32 cellular contexts compared by ENCODE assay signal in the genomic region with DNA sequence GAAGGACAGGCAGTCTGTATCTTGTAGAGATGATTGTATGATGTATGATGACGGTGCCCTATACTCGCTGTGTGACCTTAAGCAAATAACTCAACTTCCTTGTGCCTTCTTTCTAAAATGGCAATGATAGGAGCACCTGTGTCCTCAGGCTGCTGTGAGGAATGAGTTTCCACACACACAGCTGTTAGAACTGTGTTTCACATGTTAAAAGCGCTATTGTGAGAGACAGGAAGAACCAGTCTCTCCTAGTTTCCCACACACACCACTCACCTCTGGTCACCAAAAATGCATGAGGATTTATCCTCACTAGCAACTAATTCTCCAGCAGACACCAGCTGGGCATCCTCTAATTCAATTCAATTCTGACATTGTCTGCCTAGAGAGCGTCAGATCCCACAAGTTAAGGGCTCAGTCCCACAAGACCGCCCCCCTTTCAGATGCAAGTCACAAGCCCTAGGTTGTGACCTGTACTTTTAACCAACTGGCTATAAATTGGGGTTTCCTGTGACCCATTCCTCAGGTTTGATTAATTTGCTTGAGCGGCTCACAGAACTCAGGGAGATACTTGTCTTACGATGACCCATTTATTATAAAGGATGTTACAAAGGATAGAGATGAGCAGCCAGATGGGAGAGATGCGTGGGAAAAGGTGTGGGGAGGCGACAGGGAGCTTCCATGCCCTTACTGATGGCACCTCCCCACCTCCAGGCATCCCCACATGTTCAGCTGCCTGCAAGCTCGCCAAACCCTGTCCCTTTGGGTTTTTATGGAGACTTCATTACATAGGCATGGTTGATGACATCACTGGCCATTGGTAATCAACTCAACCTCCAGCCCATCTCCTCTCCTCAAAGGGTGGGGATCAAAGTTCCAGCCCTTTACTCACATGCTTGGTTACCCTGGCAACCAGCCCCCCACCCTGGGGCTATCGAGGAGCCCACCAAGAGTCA. TPM values are rescaled to one million over a fixed set of nuclear protein-coding genes. Genes with fewer than 3 reads are reported as not detected.
A peak's percentile ranks its signal among the peaks of the same experiment; 100 is the strongest.
DNase-seq lines count a peak whose midpoint lies in the region; ATAC-seq and TF ChIP-seq lines count a peak whose summit lies in the region.
"Had no signal": no experiment of that assay in that cellular context is flagged by ENCODE, and none has a peak within 500 bp of the region (broad histone marks: within the 10 kb centered on the region; RNA-seq: fewer than 3 reads in every experiment).

No MANE protein-coding gene starts in this region.

- no TSS peak for BruUV-seq in Caco-2 (replicated peaks; lab: Mats Ljungman, UMichigan)

- H3K9ac ChIP-seq in endodermal cell (ENCODE audit: extremely low read depth, low read length, poor library complexity, severe bottlenecking) (no peak overlapping the region), parathyroid adenoma (no peak overlapping the region), GM23248 (no peak overlapping the region)

- peaks cover 52% of the 10 kb centered on the region for H3K4me1 Mint-ChIP-seq in Caco-2 (ENCODE audit: low read depth, unreplicated experiment)
- H3K4me1 Mint-ChIP-seq in endodermal cell, result peaks cover 18% of the 10 kb centered on the region
- peaks cover 4% of the 10 kb centered on the region for H3K4me1 Mint-ChIP-seq in T-helper 17 cell
- H3K4me1 Mint-ChIP-seq: naive B cell; stimulated activated memory B cell treated with anti-CD40 and anti-IgM and Interleukin-4, amounts not matched to agents 10 μg/mL and 1 μg/mL and 100 μg/mL, for 72 hours had no signal

- H2AFZ ChIP-seq in parathyroid adenoma, result no peak overlapping the region
- H2AFZ ChIP-seq in GM23248, result no peak overlapping the region

- no peak overlapping the region for H3K27ac ChIP-seq in endodermal cell (ENCODE audit: low read depth, low read length)
- peak overlapping the region; percentile 85 for H3K27ac ChIP-seq in parathyroid adenoma
- H3K27ac ChIP-seq in GM23248, result no peak overlapping the region
- H3K27ac ChIP-seq in SJCRH30, result no peak overlapping the region
- H3K27ac ChIP-seq: A549, heart right ventricle, upper lobe of left lung had no signal

- H3K9me3 Mint-ChIP-seq in Caco-2 (ENCODE audit: unreplicated experiment) (peaks cover 11% of the 10 kb centered on the region), endodermal cell (no peaks in the 10 kb centered on the region)
- H3K9me3 Mint-ChIP-seq: activated B cell treated with CpG ODN at 0.5 μM for 24 hours; activated CD4-positive, alpha-beta T cell treated with anti-CD3 and anti-CD28 coated beads, Interleukin-2, amount 10 ng/mL, durations not matched to agents 7 days and 5 days; activated naive CD8-positive, alpha-beta T cell treated with anti-CD3 and anti-CD28 coated beads, Interleukin-2, amount 10 ng/mL, durations not matched to agents 7 days and 5 days; activated T-cell treated with anti-CD3 and anti-CD28 coated beads, Interleukin-2, amount 50 U/mL, for 24 hours; HFFc6; IgD-negative memory B cell; stimulated activated memory B cell treated with anti-CD40 and anti-IgM and Interleukin-4, amounts not matched to agents 10 μg/mL and 1 μg/mL and 100 μg/mL, for 72 hours had no signal

- peaks cover 14% of the 10 kb centered on the region; the same call in 1 of the 2 replicates for H3F3A ChIP-seq in GM23248 (ENCODE audit: insufficient read depth)

- intact Hi-C loops in Caco-2 (cut with micrococcal nuclease; ENCODE audit: unreplicated experiment), result no loop called here

- DNase-seq in Caco-2, result no peak
- peak; percentile 6 for DNase-seq in NCI-H69 (lab: John Stamatoyannopoulos, UW)
- no peak for DNase-seq in endodermal cell
- DNase-seq in T-helper 17 cell, result no peak
- no peak for DNase-seq in NCI-H1417 treated with DMSO at 0.1 percent for 48 hours (lab: John Stamatoyannopoulos, UW)
- no peak for DNase-seq in GM23248
- DNase-seq in SJCRH30, result no peak
- DNase-seq: activated B cell treated with CpG ODN at 0.5 μM for 24 hours; activated CD4-positive, alpha-beta T cell treated with anti-CD3 and anti-CD28 coated beads, Interleukin-2, amount 10 ng/mL, durations not matched to agents 7 days and 5 days; activated gamma-delta T cell; activated naive CD8-positive, alpha-beta T cell treated with anti-CD3 and anti-CD28 coated beads, Interleukin-2, amount 10 ng/mL, durations not matched to agents 7 days and 5 days; activated T-cell treated with anti-CD3 and anti-CD28 coated beads, Interleukin-2, amount 50 U/mL, for 24 hours; aorta; cortex of kidney; DND-41; heart right ventricle; HFFc6; kidney glomerular epithelial cell; midbrain; naive B cell; NCI-H1048; NCI-H1930; SHP77 treated with DMSO at 0.1 percent for 48 hours; stimulated activated CD4-positive, alpha-beta T cell treated with anti-CD3 and anti-CD28 coated beads, Interleukin-15, amount 100 ng/mL, for 24 hours; SW 1271; T1000; upper lobe of left lung had no signal

- 88 to 92% methylated on average over 11 of the region's 11 CpGs for WGBS in endodermal cell (ENCODE audit: insufficient coverage in 1 of 2, insufficient read length in 1 of 2), 2 experiments
- 93% methylated on average over 11 of the region's 11 CpGs for WGBS in GM23248 (ENCODE audit: low coverage in 1 of 2, low lambda C conversion rate in 2 of 2, missing lambda C conversion rate in 2 of 2), 2 experiments

- H3K27ac Mint-ChIP-seq in Caco-2 (ENCODE audit: unreplicated experiment), result peak overlapping the region; percentile 3
- peak overlapping the region; percentile 37 for H3K27ac Mint-ChIP-seq in endodermal cell
- no peak overlapping the region for H3K27ac Mint-ChIP-seq in T-helper 17 cell
- H3K27ac Mint-ChIP-seq: activated B cell treated with CpG ODN at 0.5 μM for 24 hours; activated CD4-positive, alpha-beta T cell treated with anti-CD3 and anti-CD28 coated beads, Interleukin-2, amount 10 ng/mL, durations not matched to agents 7 days and 5 days; activated naive CD8-positive, alpha-beta T cell treated with anti-CD3 and anti-CD28 coated beads, Interleukin-2, amount 10 ng/mL, durations not matched to agents 7 days and 5 days; activated T-cell treated with anti-CD3 and anti-CD28 coated beads, Interleukin-2, amount 50 U/mL, for 24 hours; HFFc6; IgD-negative memory B cell; stimulated activated memory B cell treated with anti-CD40 and anti-IgM and Interleukin-4, amounts not matched to agents 10 μg/mL and 1 μg/mL and 100 μg/mL, for 72 hours had no signal

- in situ Hi-C loops in GM23248 (cut with MboI), result no loop called here

- TF ChIP-seq CTCF in Caco-2 (IDR thresholded peaks at IDR 0.05; ENCODE audit: insufficient read depth in 1 of 2, low read depth in 1 of 2, low read length in 1 of 2, severe bottlenecking in 1 of 2, unreplicated experiment in 1 of 2) (no peak), endodermal cell (conservative IDR thresholded peaks at IDR 0.05) (no peak), parathyroid adenoma (IDR thresholded peaks at IDR 0.05) (no peak)

- H3K27me3 Mint-ChIP-seq in Caco-2 (ENCODE audit: insufficient read depth, unreplicated experiment) (no peaks in the 10 kb centered on the region), endodermal cell (ENCODE audit: insufficient read depth) (peaks cover 5% of the 10 kb centered on the region), T-helper 17 cell (no peaks in the 10 kb centered on the region)
- H3K27me3 Mint-ChIP-seq: activated CD4-positive, alpha-beta T cell treated with anti-CD3 and anti-CD28 coated beads, Interleukin-2, amount 10 ng/mL, durations not matched to agents 7 days and 5 days; activated naive CD8-positive, alpha-beta T cell treated with anti-CD3 and anti-CD28 coated beads, Interleukin-2, amount 10 ng/mL, durations not matched to agents 7 days and 5 days; activated T-cell treated with anti-CD3 and anti-CD28 coated beads, Interleukin-2, amount 50 U/mL, for 24 hours; IgD-negative memory B cell; stimulated activated memory B cell treated with anti-CD40 and anti-IgM and Interleukin-4, amounts not matched to agents 10 μg/mL and 1 μg/mL and 100 μg/mL, for 72 hours had no signal

- no peaks in the 10 kb centered on the region for H4K20me1 ChIP-seq in GM23248 (ENCODE audit: insufficient read depth)

- H3K4me2 ChIP-seq in parathyroid adenoma (ENCODE audit: low read length), result no peak overlapping the region
- no peak overlapping the region for H3K4me2 ChIP-seq in GM23248 (ENCODE audit: unreplicated experiment)
- H3K4me2 ChIP-seq: A549 had no signal

- POLR2A ChIA-PET in Caco-2 (lab: Charles Lee), result no interaction called here

- no peaks in the 10 kb centered on the region for H3K9me2 ChIP-seq in GM23248 (ENCODE audit: insufficient read depth)

- peaks cover 10% of the 10 kb centered on the region for H3K36me3 Mint-ChIP-seq in Caco-2 (ENCODE audit: insufficient read depth, unreplicated experiment)
- no peaks in the 10 kb centered on the region for H3K36me3 Mint-ChIP-seq in endodermal cell (ENCODE audit: low read depth)
- peaks cover 10% of the 10 kb centered on the region for H3K36me3 Mint-ChIP-seq in T-helper 17 cell (ENCODE audit: low read depth)
- H3K36me3 Mint-ChIP-seq: IgD-negative memory B cell had no signal

- H3K4me3 ChIP-seq in Caco-2 (ENCODE audit: low read depth, low read length) (no peak overlapping the region), endodermal cell (ENCODE audit: low read length) (no peak overlapping the region), parathyroid adenoma (ENCODE audit: low read depth, low read length) (no peak overlapping the region), GM23248 (no peak overlapping the region), SJCRH30 (no peak overlapping the region)
- H3K4me3 ChIP-seq: A549, heart right ventricle, upper lobe of left lung had no signal

- no peak overlapping the region for H3K4me3 Mint-ChIP-seq in Caco-2 (ENCODE audit: unreplicated experiment)
- no peak overlapping the region for H3K4me3 Mint-ChIP-seq in endodermal cell
- H3K4me3 Mint-ChIP-seq in T-helper 17 cell, result no peak overlapping the region
- H3K4me3 Mint-ChIP-seq: activated B cell treated with CpG ODN at 0.5 μM for 24 hours; activated CD4-positive, alpha-beta T cell treated with anti-CD3 and anti-CD28 coated beads, Interleukin-2, amount 10 ng/mL, durations not matched to agents 7 days and 5 days; activated naive CD8-positive, alpha-beta T cell treated with anti-CD3 and anti-CD28 coated beads, Interleukin-2, amount 10 ng/mL, durations not matched to agents 7 days and 5 days; activated T-cell treated with anti-CD3 and anti-CD28 coated beads, Interleukin-2, amount 50 U/mL, for 24 hours; HFFc6; IgD-negative memory B cell; naive B cell; stimulated activated memory B cell treated with anti-CD40 and anti-IgM and Interleukin-4, amounts not matched to agents 10 μg/mL and 1 μg/mL and 100 μg/mL, for 72 hours had no signal

- no peaks in the 10 kb centered on the region for H3K79me2 ChIP-seq in parathyroid adenoma
- no peaks in the 10 kb centered on the region for H3K79me2 ChIP-seq in GM23248 (ENCODE audit: insufficient read depth)

- peaks cover 84% of the 10 kb centered on the region for H3K4me1 ChIP-seq in Caco-2
- peaks cover 9% of the 10 kb centered on the region for H3K4me1 ChIP-seq in endodermal cell (ENCODE audit: control insufficient read depth, insufficient read depth, low read length)
- H3K4me1 ChIP-seq in parathyroid adenoma, result peaks cover 18% of the 10 kb centered on the region
- peaks cover 11% of the 10 kb centered on the region for H3K4me1 ChIP-seq in GM23248 (ENCODE audit: insufficient read depth)
- H3K4me1 ChIP-seq in SJCRH30, result peaks cover 15% of the 10 kb centered on the region

- no peak for ATAC-seq in T-helper 17 cell
- ATAC-seq: A549; heart right ventricle; Panc1; stimulated activated memory B cell treated with anti-CD40 and anti-IgM and Interleukin-4, amounts not matched to agents 10 μg/mL and 1 μg/mL and 100 μg/mL, for 72 hours had no signal

- H3K9me3 ChIP-seq in Caco-2, result no peaks in the 10 kb centered on the region
- no peaks in the 10 kb centered on the region for H3K9me3 ChIP-seq in endodermal cell (ENCODE audit: control insufficient read depth, low read length)
- no peaks in the 10 kb centered on the region for H3K9me3 ChIP-seq in parathyroid adenoma (ENCODE audit: control insufficient read depth, low read length)
- no peaks in the 10 kb centered on the region for H3K9me3 ChIP-seq in T-helper 17 cell (ENCODE audit: control insufficient read depth, low read length, poor library complexity, severe bottlenecking)
- H3K9me3 ChIP-seq in GM23248 (ENCODE audit: low read depth), result no peaks in the 10 kb centered on the region
- H3K9me3 ChIP-seq in SJCRH30 (replicated peaks), result no peaks in the 10 kb centered on the region
- H3K9me3 ChIP-seq: A549, heart right ventricle, upper lobe of left lung had no signal

- H3K36me3 ChIP-seq in Caco-2 (ENCODE audit: control insufficient read depth, insufficient read depth, low read length), result no peaks in the 10 kb centered on the region
- no peaks in the 10 kb centered on the region for H3K36me3 ChIP-seq in endodermal cell (ENCODE audit: control insufficient read depth, insufficient read depth, low read length)
- H3K36me3 ChIP-seq in parathyroid adenoma (ENCODE audit: control insufficient read depth, insufficient read depth, low read length), result no peaks in the 10 kb centered on the region
- H3K36me3 ChIP-seq in GM23248 (ENCODE audit: low read depth), result no peaks in the 10 kb centered on the region
- no peaks in the 10 kb centered on the region for H3K36me3 ChIP-seq in SJCRH30
- H3K36me3 ChIP-seq: heart right ventricle, upper lobe of left lung had no signal

- H3K27me3 ChIP-seq in Caco-2 (replicated peaks; ENCODE audit: control insufficient read depth, insufficient read depth, low read length) (no peaks in the 10 kb centered on the region), endodermal cell (ENCODE audit: control insufficient read depth, insufficient read depth, low read length, poor library complexity, severe bottlenecking) (no peaks in the 10 kb centered on the region), parathyroid adenoma (ENCODE audit: control insufficient read depth, insufficient read depth, low read length) (no peaks in the 10 kb centered on the region), GM23248 (replicated peaks; ENCODE audit: insufficient read depth) (no peaks in the 10 kb centered on the region), SJCRH30 (no peaks in the 10 kb centered on the region)
- H3K27me3 ChIP-seq: heart right ventricle, upper lobe of left lung had no signal

- CTCF ChIA-PET in Caco-2 (lab: Charles Lee), result no interaction called here

RNA-seq across cellular contexts. Expression of a gene that starts 29.1 kb away (rescaled TPM):
- total RNA-seq in Caco-2 (2022) (17.5 and 21.0 TPM in 2 replicates), endodermal cell (1 to 10 TPM in 1 of 2 donors, under 1 TPM in 1; 0.95 to 1.9 TPM), T-helper 17 cell (1 to 10 TPM; 1.7 to 2.8 TPM)
- not detected for polyA plus RNA-seq in endodermal cell (2013, experiment 1 of 2)
- polyA plus RNA-seq in endodermal cell (2013, experiment 2 of 2), result not detected
- 0.25 and 2.8 TPM in 2 replicates for total RNA-seq in GM23248 (2014; rRNA removed; shearing (Covaris generic))
- polyA plus RNA-seq in GM23248 (2016; fragmentation: Nextera tagmentation; extraction: Ambion mirVana), result 3.5 and 3.8 TPM in 2 replicates
- total RNA-seq in SJCRH30 (2014; rRNA removed; shearing (Covaris generic)), result 0.08 TPM in 1 of 2 replicates, not detected in the other
